In the genomic region with DNA sequence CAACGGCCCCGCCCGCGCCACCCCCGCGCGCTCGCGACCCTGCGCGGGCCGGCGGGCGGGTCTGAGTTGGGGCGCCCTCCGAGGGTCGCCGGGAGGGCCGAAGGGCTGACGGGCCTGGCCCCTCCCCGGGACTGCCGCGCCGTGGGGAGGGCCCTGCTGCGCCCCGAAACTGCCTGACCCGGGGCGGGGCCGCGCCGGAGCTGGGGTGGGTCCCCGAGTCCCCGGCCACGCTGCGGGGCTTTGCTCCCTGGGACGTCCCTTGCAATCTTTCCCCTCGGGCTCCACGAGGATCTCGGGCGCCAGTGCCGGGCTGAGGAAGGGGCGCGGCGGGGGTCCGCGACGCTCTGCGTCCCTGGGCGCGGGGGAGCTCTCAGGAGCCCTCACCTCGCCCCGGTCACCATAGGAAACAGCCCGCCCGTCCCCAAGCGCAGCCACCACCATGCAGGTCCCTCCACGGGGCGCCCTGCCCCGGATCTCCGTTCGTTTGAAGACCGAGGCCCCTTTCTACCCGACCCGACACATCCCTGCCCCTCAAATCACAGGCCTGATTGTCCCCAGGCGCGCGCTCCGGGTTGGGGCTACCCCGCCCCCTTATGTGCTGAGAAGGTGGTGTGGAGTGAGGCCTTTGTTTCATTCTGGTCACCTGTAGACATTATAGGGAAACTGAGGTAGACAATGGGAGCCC, we compare ENCODE assay signal across 8 cellular contexts. TPM values are rescaled to one million over a fixed set of nuclear protein-coding genes. Genes with fewer than 3 reads are reported as not detected.
DNase-seq lines count a peak whose midpoint lies in the region; ATAC-seq and TF ChIP-seq lines count a peak whose summit lies in the region.

No MANE protein-coding gene starts in this region.

- H3K9me3 Mint-ChIP-seq in activated naive CD8-positive, alpha-beta T cell treated with anti-CD3 and anti-CD28 coated beads, Interleukin-2, amount 50 U/mL, for 24 hours: no peaks in the 10 kb centered on the region

- H3K9me3 ChIP-seq in ES-I3 (ENCODE audit: control insufficient read depth, insufficient read depth, low read length) (peaks cover 4% of the 10 kb centered on the region; the same call in 1 of the 2 replicates), left ventricle myocardium inferior (replicated peaks) (no peaks in the 10 kb centered on the region), prostate gland (no peaks in the 10 kb centered on the region)

- peak overlapping the region; percentile 88 for H3K27ac Mint-ChIP-seq in activated naive CD8-positive, alpha-beta T cell treated with anti-CD3 and anti-CD28 coated beads, Interleukin-2, amount 50 U/mL, for 24 hours

- DNase-seq in HL-60 (ENCODE audit: low read depth in 1 of 2, low spot score in 1 of 2) (peak in 1 of 2 experiments; percentile 70), RPMI7951 (ENCODE audit: low read depth) (peak; percentile 60), left ventricle myocardium inferior (peak; percentile 62), prostate gland (ENCODE audit: low spot score) (peak; percentile 64)
- DNase-seq in activated naive CD8-positive, alpha-beta T cell treated with anti-CD3 and anti-CD28 coated beads, Interleukin-2, amount 50 U/mL, for 24 hours: peak; percentile 76

- peak overlapping the region; percentile 89 for H3K4me3 Mint-ChIP-seq in activated naive CD8-positive, alpha-beta T cell treated with anti-CD3 and anti-CD28 coated beads, Interleukin-2, amount 50 U/mL, for 24 hours

- H3K36me3 ChIP-seq in ES-I3 (ENCODE audit: insufficient read depth, low read length) (peaks cover 33% of the 10 kb centered on the region), left ventricle myocardium inferior (peaks cover 45% of the 10 kb centered on the region), prostate gland (peaks cover 10 to 20% of the 10 kb centered on the region in 2 donors)

- peak; percentile 28 for TF ChIP-seq POLR2A in prostate gland (IDR thresholded peaks at IDR 0.05)

- H3K27me3 Mint-ChIP-seq in activated naive CD8-positive, alpha-beta T cell treated with anti-CD3 and anti-CD28 coated beads, Interleukin-2, amount 50 U/mL, for 24 hours: peaks cover 1% of the 10 kb centered on the region

- TF ChIP-seq CTCF in HL-60 (IDR thresholded peaks at IDR 0.05; ENCODE audit: insufficient read depth, low read length) (no peak), left ventricle myocardium inferior (IDR thresholded peaks at IDR 0.05; ENCODE audit: borderline replicate concordance) (no peak), prostate gland (IDR thresholded peaks at IDR 0.05) (no peak)

- H3K4me1 Mint-ChIP-seq in activated naive CD8-positive, alpha-beta T cell treated with anti-CD3 and anti-CD28 coated beads, Interleukin-2, amount 50 U/mL, for 24 hours: peaks cover 46% of the 10 kb centered on the region

- peak; percentile 34 for ATAC-seq in activated naive CD8-positive, alpha-beta T cell treated with anti-CD3 and anti-CD28 coated beads, Interleukin-2, amount 50 U/mL, for 24 hours
- ATAC-seq in HG02970 (IDR thresholded peaks at IDR 0.05; ENCODE audit: low FRiP score, unreplicated experiment): no peak
- no peak for ATAC-seq in GM21576 (IDR thresholded peaks at IDR 0.05; ENCODE audit: unreplicated experiment)

- H3K27ac ChIP-seq in HL-60 (replicated peaks) (peak overlapping the region; percentile 98), left ventricle myocardium inferior (replicated peaks) (peak overlapping the region; percentile 99), prostate gland (peak overlapping the region; percentile 100)

- H3K4me1 ChIP-seq in ES-I3 (ENCODE audit: insufficient read depth, low read length) (peaks cover 18% of the 10 kb centered on the region; the same call in 1 of the 2 replicates), left ventricle myocardium inferior (peaks cover 90% of the 10 kb centered on the region), prostate gland (replicated peaks) (peaks cover 5% of the 10 kb centered on the region)

- WGBS in prostate gland: 1% methylated on average over 52 of the region's 68 CpGs

- peaks cover 36% of the 10 kb centered on the region for H3K36me3 Mint-ChIP-seq in activated naive CD8-positive, alpha-beta T cell treated with anti-CD3 and anti-CD28 coated beads, Interleukin-2, amount 50 U/mL, for 24 hours (ENCODE audit: low read depth)

- no peaks in the 10 kb centered on the region for H3K27me3 ChIP-seq in HL-60 (ENCODE audit: insufficient read depth, poor library complexity, severe bottlenecking)
- no peaks in the 10 kb centered on the region for H3K27me3 ChIP-seq in left ventricle myocardium inferior (ENCODE audit: low read depth)
- no peaks in the 10 kb centered on the region for H3K27me3 ChIP-seq in prostate gland (replicated peaks; ENCODE audit: insufficient read depth)

- peak overlapping the region; percentile 92 for H3K9ac ChIP-seq in ES-I3 (ENCODE audit: low read depth, low read length)

- H3K4me3 ChIP-seq in HL-60 (replicated peaks; ENCODE audit: insufficient read depth, low read length): peak overlapping the region; percentile 75
- H3K4me3 ChIP-seq in left ventricle myocardium inferior: peak overlapping the region; percentile 93
- H3K4me3 ChIP-seq in prostate gland: peak overlapping the region; percentile 89 to 97

- intact Hi-C loops in left ventricle myocardium inferior (cut with micrococcal nuclease) (no loop called here), prostate gland (cut with DNase I) (loop anchor here (5.0 kb wide), 1 partner anchor 116 kb away; a partner anchor contains a TSS)

RNA-seq across cellular contexts. Expression of a gene that starts 0.5 kb away (rescaled TPM):
- total RNA-seq in RPMI7951 (2014; rRNA removed; shearing (Covaris generic)): 1,818 and 2,136 TPM in 2 replicates
- total RNA-seq in left ventricle myocardium inferior (342 TPM), prostate gland (1,000 to 10,000 TPM; 2,438 to 3,181 TPM)

RNA-seq across cellular contexts. Expression of a gene that starts 15.1 kb away (rescaled TPM):
- total RNA-seq in RPMI7951 (2014; rRNA removed; shearing (Covaris generic)): not detected in 2 replicates
- total RNA-seq in left ventricle myocardium inferior (0.38 TPM), prostate gland (1 to 10 TPM; 3.1 to 5.6 TPM)

RNA-seq across cellular contexts. Expression of a gene that starts 39.0 kb away (rescaled TPM):
- 8.2 and 13.0 TPM in 2 replicates for total RNA-seq in RPMI7951 (2014; rRNA removed; shearing (Covaris generic))
- 15.9 TPM for total RNA-seq in left ventricle myocardium inferior
- total RNA-seq in prostate gland: 10 to 100 TPM; 27.8 to 44.4 TPM
